ENCODE assay signal across 1 cellular context in the genomic region with DNA sequence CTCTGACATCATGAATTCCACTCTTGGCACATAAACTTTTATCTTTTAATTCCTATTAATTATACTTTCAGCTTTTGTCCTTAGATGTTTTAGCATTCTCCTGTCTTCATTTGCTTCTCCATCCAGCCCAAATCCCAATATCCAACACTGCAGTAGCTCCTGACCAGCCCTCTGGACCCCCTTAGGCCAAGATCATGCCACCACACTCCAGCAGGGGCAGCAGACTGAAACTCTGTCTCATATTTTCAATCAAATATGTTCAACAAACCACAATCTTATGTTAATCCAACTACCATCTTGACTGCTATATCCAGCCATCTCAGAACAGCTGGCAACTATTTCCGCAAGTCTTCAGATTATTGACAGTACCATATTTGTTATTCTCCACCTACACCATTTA.
TF ChIP-seq lines count a peak whose summit lies in the region.

No MANE protein-coding gene starts in this region.

TF ChIP-seq in GM23338, 12 proteins besides CTCF, POLR2A, EP300 and RAD21 (continued from another document):
- TF ChIP-seq, protein P1, sequence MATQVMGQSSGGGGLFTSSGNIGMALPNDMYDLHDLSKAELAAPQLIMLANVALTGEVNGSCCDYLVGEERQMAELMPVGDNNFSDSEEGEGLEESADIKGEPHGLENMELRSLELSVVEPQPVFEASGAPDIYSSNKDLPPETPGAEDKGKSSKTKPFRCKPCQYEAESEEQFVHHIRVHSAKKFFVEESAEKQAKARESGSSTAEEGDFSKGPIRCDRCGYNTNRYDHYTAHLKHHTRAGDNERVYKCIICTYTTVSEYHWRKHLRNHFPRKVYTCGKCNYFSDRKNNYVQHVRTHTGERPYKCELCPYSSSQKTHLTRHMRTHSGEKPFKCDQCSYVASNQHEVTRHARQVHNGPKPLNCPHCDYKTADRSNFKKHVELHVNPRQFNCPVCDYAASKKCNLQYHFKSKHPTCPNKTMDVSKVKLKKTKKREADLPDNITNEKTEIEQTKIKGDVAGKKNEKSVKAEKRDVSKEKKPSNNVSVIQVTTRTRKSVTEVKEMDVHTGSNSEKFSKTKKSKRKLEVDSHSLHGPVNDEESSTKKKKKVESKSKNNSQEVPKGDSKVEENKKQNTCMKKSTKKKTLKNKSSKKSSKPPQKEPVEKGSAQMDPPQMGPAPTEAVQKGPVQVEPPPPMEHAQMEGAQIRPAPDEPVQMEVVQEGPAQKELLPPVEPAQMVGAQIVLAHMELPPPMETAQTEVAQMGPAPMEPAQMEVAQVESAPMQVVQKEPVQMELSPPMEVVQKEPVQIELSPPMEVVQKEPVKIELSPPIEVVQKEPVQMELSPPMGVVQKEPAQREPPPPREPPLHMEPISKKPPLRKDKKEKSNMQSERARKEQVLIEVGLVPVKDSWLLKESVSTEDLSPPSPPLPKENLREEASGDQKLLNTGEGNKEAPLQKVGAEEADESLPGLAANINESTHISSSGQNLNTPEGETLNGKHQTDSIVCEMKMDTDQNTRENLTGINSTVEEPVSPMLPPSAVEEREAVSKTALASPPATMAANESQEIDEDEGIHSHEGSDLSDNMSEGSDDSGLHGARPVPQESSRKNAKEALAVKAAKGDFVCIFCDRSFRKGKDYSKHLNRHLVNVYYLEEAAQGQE (IDR thresholded peaks at IDR 0.05; ENCODE audit: unreplicated experiment) = no peak
- TF ChIP-seq POLR2AphosphoS5 (IDR thresholded peaks at IDR 0.05; ENCODE audit: low read depth) (no peak), EZH2phosphoT487 (IDR thresholded peaks at IDR 0.05; ENCODE audit: unreplicated experiment) (no peak), STAT1 (IDR thresholded peaks at IDR 0.05; ENCODE audit: unreplicated experiment) (no peak)
- TF ChIP-seq, protein P2, sequence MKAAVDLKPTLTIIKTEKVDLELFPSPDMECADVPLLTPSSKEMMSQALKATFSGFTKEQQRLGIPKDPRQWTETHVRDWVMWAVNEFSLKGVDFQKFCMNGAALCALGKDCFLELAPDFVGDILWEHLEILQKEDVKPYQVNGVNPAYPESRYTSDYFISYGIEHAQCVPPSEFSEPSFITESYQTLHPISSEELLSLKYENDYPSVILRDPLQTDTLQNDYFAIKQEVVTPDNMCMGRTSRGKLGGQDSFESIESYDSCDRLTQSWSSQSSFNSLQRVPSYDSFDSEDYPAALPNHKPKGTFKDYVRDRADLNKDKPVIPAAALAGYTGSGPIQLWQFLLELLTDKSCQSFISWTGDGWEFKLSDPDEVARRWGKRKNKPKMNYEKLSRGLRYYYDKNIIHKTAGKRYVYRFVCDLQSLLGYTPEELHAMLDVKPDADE (IDR thresholded peaks at IDR 0.05) = no peak
TF ChIP-seq in GM23338: peak in this region for 0.
